20 cellular contexts compared by ENCODE assay signal in genomic region chr2:101597347-101597944, GRCh38.
A peak's percentile ranks its signal among the peaks of the same experiment; 100 is the strongest.
DNase-seq lines count a peak whose midpoint lies in the region; ATAC-seq and TF ChIP-seq lines count a peak whose summit lies in the region.
"Had no signal": no experiment of that assay in that cellular context is flagged by ENCODE, and none has a peak within 500 bp of the region (broad histone marks: within the 10 kb centered on the region; RNA-seq: fewer than 3 reads in every experiment).

No MANE protein-coding gene starts in this region.

- TF ChIP-seq CTCF in SK-N-SH (IDR thresholded peaks at IDR 0.05) (no peak), esophagus muscularis mucosa (IDR thresholded peaks at IDR 0.05) (no peak), tibial artery (IDR thresholded peaks at IDR 0.05) (no peak)

- no peak overlapping the region for H2AFZ ChIP-seq in SK-N-SH (ENCODE audit: low read depth)

- H3K4me3 ChIP-seq in SK-N-SH (ENCODE audit: low read depth in 2 of 2, low read length in 1 of 2) (no peak overlapping the region), aorta (ENCODE audit: low read length in 2 of 2) (no peak overlapping the region), esophagus muscularis mucosa (no peak overlapping the region), tibial artery (no peak overlapping the region)
- H3K4me3 ChIP-seq: adrenal gland, HAP-1, Peyer's patch had no signal

- H4K20me1 ChIP-seq in SK-N-SH (ENCODE audit: insufficient read depth): no peaks in the 10 kb centered on the region

- CTCF ChIA-PET in SK-N-SH (lab: Yijun Ruan, JAX): no interaction called here

- H3K9me3 ChIP-seq in SK-N-SH (no peaks in the 10 kb centered on the region), aorta (ENCODE audit: control insufficient read depth, low read length) (no peaks in the 10 kb centered on the region), esophagus muscularis mucosa (no peaks in the 10 kb centered on the region), tibial artery (no peaks in the 10 kb centered on the region)
- H3K9me3 ChIP-seq: adrenal gland, HAP-1, Peyer's patch had no signal

- POLR2A ChIA-PET in SK-N-SH (lab: Yijun Ruan, JAX): no interaction called here

- H3K4me1 ChIP-seq in SK-N-SH (ENCODE audit: control insufficient read depth in 1 of 2, insufficient read depth in 2 of 2, low read depth in 1 of 2, low read length in 1 of 2) (no peaks in the 10 kb centered on the region), aorta (ENCODE audit: control insufficient read depth in 1 of 2, insufficient read depth in 2 of 2, low read length in 2 of 2) (no peaks in the 10 kb centered on the region), esophagus muscularis mucosa (peaks cover 3 to 15% (median 11%) of the 10 kb centered on the region in 4 donors), tibial artery (peaks cover 0 to 17% (median 2%) of the 10 kb centered on the region in 4 donors)
- H3K4me1 ChIP-seq: adrenal gland, HAP-1, Peyer's patch had no signal

- no peak for DNase-seq in SK-N-SH
- DNase-seq in dedifferentiated amniotic fluid mesenchymal stem cell (ENCODE audit: extremely low spot score): peak; percentile 64
- DNase-seq in kidney tubule cell (ENCODE audit: low spot score): peak; percentile 24
- DNase-seq in aorta: peak in 1 of 2 donors; percentile 59
- no peak for DNase-seq in T1000 (lab: John Stamatoyannopoulos, UW)
- no peak for DNase-seq in esophagus muscularis mucosa (ENCODE audit: extremely low spot score)
- no peak for DNase-seq in tibial artery
- DNase-seq: activated CD8-positive, alpha-beta T cell treated with anti-CD3 and anti-CD28 coated beads, Interleukin-2, amount 10 ng/mL, durations not matched to agents 7 days and 5 days; adrenal gland; CD8-positive, alpha-beta memory T cell; dermis blood vessel endothelial cell; natural killer cell; NCI-H1092 treated with DMSO at 0.1 percent for 48 hours; NCI-H2171; NCI-H774; Peyer's patch; SW 1271 had no signal

- H3K9me2 ChIP-seq in SK-N-SH: no peaks in the 10 kb centered on the region

- WGBS in SK-N-SH (ENCODE audit: low lambda C conversion rate): 85% methylated on average over 4 of the region's 4 CpGs
- 25 to 33% methylated on average over 4 of the region's 4 CpGs for WGBS in aorta, 2 donors
- WGBS in esophagus muscularis mucosa: 66% methylated on average over 4 of the region's 4 CpGs

- H3K36me3 ChIP-seq in SK-N-SH (replicated peaks in 1 of 2; ENCODE audit: control insufficient read depth in 1 of 2, insufficient read depth in 2 of 2, low read length in 1 of 2): no peaks in the 10 kb centered on the region
- no peaks in the 10 kb centered on the region for H3K36me3 ChIP-seq in aorta (ENCODE audit: control insufficient read depth in 1 of 2, insufficient read depth in 2 of 2, low read length in 1 of 2)
- H3K36me3 ChIP-seq in esophagus muscularis mucosa: no peaks in the 10 kb centered on the region
- no peaks in the 10 kb centered on the region for H3K36me3 ChIP-seq in tibial artery
- H3K36me3 ChIP-seq: adrenal gland, HAP-1, Peyer's patch had no signal

- H3K27ac ChIP-seq in SK-N-SH (ENCODE audit: low read depth in 2 of 2, low read length in 1 of 2): no peak overlapping the region
- H3K27ac ChIP-seq in aorta (ENCODE audit: low read depth in 1 of 2, low read length in 2 of 2): no peak overlapping the region
- peak overlapping the region in 1 of 4 donors; percentile 14 for H3K27ac ChIP-seq in esophagus muscularis mucosa (replicated peaks in 1 of 4)
- H3K27ac ChIP-seq in tibial artery: no peak overlapping the region
- H3K27ac ChIP-seq: 22Rv1, adrenal gland, Peyer's patch had no signal

- no peak overlapping the region for H3K4me2 ChIP-seq in SK-N-SH

- no peak for TF ChIP-seq EP300 in SK-N-SH (IDR thresholded peaks at IDR 0.05; ENCODE audit: borderline replicate concordance in 1 of 2, low read depth in 1 of 2, low read length in 1 of 2)
- TF ChIP-seq EP300 in esophagus muscularis mucosa (IDR thresholded peaks at IDR 0.05): no peak

- H3K9ac ChIP-seq in SK-N-SH: no peak overlapping the region

- peak; percentile 40; the same call in 1 of the 3 replicates for ATAC-seq in SK-N-SH treated with all-trans-retinoic acid at 6 μM for 48 hours
- ATAC-seq in aorta (ENCODE audit: low FRiP score): peak; percentile 59
- ATAC-seq: activated CD8-positive, alpha-beta T cell treated with anti-CD3 and anti-CD28 coated beads, Interleukin-2, amount 10 ng/mL, durations not matched to agents 7 days and 5 days; natural killer cell had no signal

- TF ChIP-seq POLR2A in esophagus muscularis mucosa (IDR thresholded peaks at IDR 0.05; ENCODE audit: low read depth): no peak

- no peaks in the 10 kb centered on the region for H3K27me3 ChIP-seq in SK-N-SH (ENCODE audit: insufficient read depth)
- no peaks in the 10 kb centered on the region for H3K27me3 ChIP-seq in aorta (ENCODE audit: control insufficient read depth in 1 of 2, insufficient read depth in 2 of 2, low read length in 1 of 2)
- H3K27me3 ChIP-seq in esophagus muscularis mucosa: no peaks in the 10 kb centered on the region
- H3K27me3 ChIP-seq in tibial artery: no peaks in the 10 kb centered on the region
- H3K27me3 ChIP-seq: adrenal gland, Peyer's patch had no signal

- H3F3A ChIP-seq in SK-N-SH (replicated peaks; ENCODE audit: insufficient read depth): no peaks in the 10 kb centered on the region

- no peaks in the 10 kb centered on the region for H3K79me2 ChIP-seq in SK-N-SH (ENCODE audit: insufficient read depth)

- TF ChIP-seq RAD21 in SK-N-SH (IDR thresholded peaks at IDR 0.05; ENCODE audit: low read length): no peak

- intact Hi-C loops in aorta (cut with DNase I): no loop called here
- intact Hi-C loops in esophagus muscularis mucosa (cut with DNase I): no loop called here
- intact Hi-C loops in tibial artery (cut with DNase I; ENCODE audit: low total_unique reads): no loop called here

TF ChIP-seq in SK-N-SH treated with all-trans-retinoic acid at 6 μM for 48 hours, 23 proteins besides CTCF, POLR2A, EP300 and RAD21 (continues in another document):
- no peak for TF ChIP-seq PATZ1 (CRISPR knock-in tag; IDR thresholded peaks at IDR 0.05; ENCODE audit: borderline replicate concordance)
- no peak for TF ChIP-seq ESRRG (CRISPR knock-in tag; IDR thresholded peaks at IDR 0.05)
- TF ChIP-seq TOX (CRISPR knock-in tag; IDR thresholded peaks at IDR 0.05; ENCODE audit: borderline replicate concordance): no peak
- no peak for TF ChIP-seq PPARA (CRISPR knock-in tag; IDR thresholded peaks at IDR 0.05; ENCODE audit: borderline replicate concordance)
- TF ChIP-seq ZFP30 (CRISPR knock-in tag; IDR thresholded peaks at IDR 0.05): no peak
- TF ChIP-seq TCF4 (CRISPR knock-in tag; IDR thresholded peaks at IDR 0.05; ENCODE audit: borderline replicate concordance): no peak

TF ChIP-seq in SK-N-SH, 30 proteins besides CTCF, POLR2A, EP300 and RAD21:
- TF ChIP-seq GATA2 (CRISPR knock-in tag; IDR thresholded peaks at IDR 0.05) (no peak), FOXM1 (IDR thresholded peaks at IDR 0.05; ENCODE audit: low read depth) (no peak), FOSL2 (IDR thresholded peaks at IDR 0.05; ENCODE audit: borderline replicate concordance, low read depth) (no peak), USF2 (IDR thresholded peaks at IDR 0.05; ENCODE audit: borderline replicate concordance, low read depth, low read length) (no peak), YY1 (IDR thresholded peaks at IDR 0.05; ENCODE audit: low read depth) (no peak), RFX5 (IDR thresholded peaks at IDR 0.05; ENCODE audit: low read length) (no peak), SMC3 (IDR thresholded peaks at IDR 0.05; ENCODE audit: low read depth, low read length) (no peak), SIN3A (IDR thresholded peaks at IDR 0.05; ENCODE audit: borderline replicate concordance, low read depth, low read length) (no peak), PBX3 (IDR thresholded peaks at IDR 0.05) (no peak), MEF2A (IDR thresholded peaks at IDR 0.05; ENCODE audit: borderline replicate concordance, low read depth) (no peak), GABPA (IDR thresholded peaks at IDR 0.05; ENCODE audit: low read depth) (no peak), TAF1 (IDR thresholded peaks at IDR 0.05; ENCODE audit: borderline replicate concordance, low read depth, low read length) (no peak)

Comparison
In these comparisons a context has a peak if more than half of its experiments do, and no peak if none do; other contexts are left out.
1. DNase-seq: peak in dedifferentiated amniotic fluid mesenchymal stem cell (single experiment) and kidney tubule cell (single experiment); none in SK-N-SH (single experiment), T1000 (single experiment), esophagus muscularis mucosa (single experiment) and tibial artery (0 of 2).